8 cellular contexts compared by ENCODE assay signal in the genomic region with DNA sequence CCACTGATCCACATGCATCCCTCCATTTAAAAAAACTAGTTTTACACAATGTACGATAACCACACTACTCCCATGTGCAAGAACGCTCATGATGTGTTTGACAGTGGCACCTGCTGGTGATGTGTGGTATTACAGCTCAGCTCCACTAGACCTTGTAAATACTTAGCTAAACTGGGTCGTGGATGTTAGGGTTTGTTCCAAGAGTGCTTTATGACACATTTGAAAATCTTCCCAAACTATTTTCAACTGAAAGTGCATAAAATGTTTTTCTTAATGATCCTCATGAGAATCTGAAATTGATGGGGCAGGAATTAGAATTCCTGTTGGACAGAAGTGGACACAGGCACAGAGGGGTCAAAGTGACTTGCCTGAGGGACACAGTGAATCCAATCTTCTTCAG.
A peak's percentile ranks its signal among the peaks of the same experiment; 100 is the strongest.
DNase-seq lines count a peak whose midpoint lies in the region; ATAC-seq and TF ChIP-seq lines count a peak whose summit lies in the region.

No MANE protein-coding gene starts in this region.

- no peak for TF ChIP-seq POLR2A in esophagus muscularis mucosa (IDR thresholded peaks at IDR 0.05; ENCODE audit: low read depth)

- H3K4me3 ChIP-seq in GM12865 (ENCODE audit: low read depth, low read length) (no peak overlapping the region), SJCRH30 (no peak overlapping the region), esophagus muscularis mucosa (no peak overlapping the region), psoas muscle (no peak overlapping the region)

- DNase-seq in A172 (ENCODE audit: low spot score) (peak; percentile 43), GM12865 (ENCODE audit: low read depth) (peak; percentile 77), SJCRH30 (peak; percentile 82 to 93), esophagus muscularis mucosa (ENCODE audit: extremely low spot score) (no peak), psoas muscle (peak; percentile 66 to 77), GM19238 (ENCODE audit: insufficient read length, low spot score) (no peak)

- peak overlapping the region; percentile 68 for H3K27ac ChIP-seq in SJCRH30
- H3K27ac ChIP-seq in esophagus muscularis mucosa (replicated peaks in 1 of 4): peak overlapping the region; percentile 80 to 89 (median 88)
- H3K27ac ChIP-seq in psoas muscle: peak overlapping the region; percentile 86

- intact Hi-C loops in esophagus muscularis mucosa (cut with DNase I): loop anchor here (10.0 kb wide), 1 partner anchor 250 kb away; no protein-coding TSS in a partner anchor
- intact Hi-C loops in psoas muscle (cut with DNase I): loop anchor here (5.0 to 10.0 kb wide), 2 partner anchors 242 to 310 kb away; no protein-coding TSS in a partner anchor

- TF ChIP-seq CTCF in GM12865 (IDR thresholded peaks at IDR 0.05; ENCODE audit: insufficient read depth, low read depth, low read length, missing control alignments): peak; percentile 60
- peak; percentile 65 to 78 (median 65) for TF ChIP-seq CTCF in esophagus muscularis mucosa (IDR thresholded peaks at IDR 0.05)
- TF ChIP-seq CTCF in psoas muscle (IDR thresholded peaks at IDR 0.05): peak; percentile 84

- H3K36me3 ChIP-seq in SJCRH30 (no peaks in the 10 kb centered on the region), esophagus muscularis mucosa (no peaks in the 10 kb centered on the region), psoas muscle (ENCODE audit: insufficient read depth in 1 of 2, low read depth in 1 of 2) (no peaks in the 10 kb centered on the region)

- no peak for TF ChIP-seq EP300 in esophagus muscularis mucosa (IDR thresholded peaks at IDR 0.05)

- peak in 2 of 4 donors; percentile 32 to 43 for ATAC-seq in psoas muscle
- ATAC-seq in HG03139 (IDR thresholded peaks at IDR 0.05; ENCODE audit: unreplicated experiment): no peak
- no peak for ATAC-seq in GM21529 (IDR thresholded peaks at IDR 0.05; ENCODE audit: unreplicated experiment)

- peaks cover 41% of the 10 kb centered on the region for H3K4me1 ChIP-seq in SJCRH30
- H3K4me1 ChIP-seq in esophagus muscularis mucosa: peaks cover 49 to 73% (median 67%) of the 10 kb centered on the region in 4 donors
- peaks cover 31% of the 10 kb centered on the region for H3K4me1 ChIP-seq in psoas muscle

- no peaks in the 10 kb centered on the region for H3K27me3 ChIP-seq in SJCRH30
- H3K27me3 ChIP-seq in esophagus muscularis mucosa: peaks cover 0 to 4% (median 0%) of the 10 kb centered on the region in 4 donors
- no peaks in the 10 kb centered on the region for H3K27me3 ChIP-seq in psoas muscle (ENCODE audit: insufficient read depth in 3 of 3, low read length in 2 of 3)

- 61% methylated on average over 3 of the region's 3 CpGs for WGBS in esophagus muscularis mucosa
- 38 to 59% (median 48%) methylated on average over 3 of the region's 3 CpGs for WGBS in psoas muscle, 3 donors

- H3K9me3 ChIP-seq in SJCRH30 (replicated peaks) (0 out of 2 replicates have a peak, but pooled peaks cover 4% of the 10 kb centered on the region), esophagus muscularis mucosa (peaks cover 0 to 12% (median 6%) of the 10 kb centered on the region in 4 donors), psoas muscle (peaks cover 4% of the 10 kb centered on the region)

Comparison
In these comparisons a context has a peak if more than half of its experiments do, and no peak if none do; other contexts are left out.
1. DNase-seq: peak in A172 (single experiment), GM12865 (single experiment), SJCRH30 (2 of 2) and psoas muscle (2 of 2); none in esophagus muscularis mucosa (single experiment) and GM19238 (single experiment).
2. Peak in every context shown above with its lines, with median percentiles within 50 percentile points of each other: CTCF ChIP-seq and H3K27ac ChIP-seq.